24 cellular contexts compared by ENCODE assay signal in the genomic region with DNA sequence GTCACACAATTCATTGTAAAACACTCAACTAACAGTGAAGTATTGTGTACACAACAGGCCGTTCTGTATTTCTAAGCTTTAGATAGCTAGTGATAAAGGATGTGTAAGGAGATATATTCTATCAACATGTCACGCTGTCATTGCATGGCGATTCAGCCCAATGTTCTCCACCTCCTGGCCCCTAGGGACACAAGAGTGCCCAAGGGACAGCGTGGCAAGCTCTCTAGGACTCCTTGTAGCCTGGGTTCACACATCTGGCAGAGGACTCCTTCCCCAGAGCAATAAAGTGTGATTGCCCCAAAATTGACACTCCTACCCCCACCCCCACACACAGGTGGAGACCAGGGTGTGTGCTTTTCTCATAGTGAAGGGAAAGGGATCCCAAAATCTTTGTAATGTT. TPM values are rescaled to one million over a fixed set of nuclear protein-coding genes. Genes with fewer than 3 reads are reported as not detected.
DNase-seq lines count a peak whose midpoint lies in the region; ATAC-seq, FAIRE-seq and TF ChIP-seq lines count a peak whose summit lies in the region.
"Had no signal": no experiment of that assay in that cellular context is flagged by ENCODE, and none has a peak within 500 bp of the region (broad histone marks: within the 10 kb centered on the region; RNA-seq: fewer than 3 reads in every experiment).

No MANE protein-coding gene starts in this region.

- peaks cover 21 to 57% (median 44%) of the 10 kb centered on the region in 4 donors for H3K4me1 Mint-ChIP-seq in naive thymus-derived CD8-positive, alpha-beta T cell

- H3K27ac ChIP-seq in foreskin keratinocyte: no peak overlapping the region
- H3K27ac ChIP-seq: body of pancreas, PC-9, SJSA1, tibial nerve had no signal

- peak overlapping the region in 8 of 10 donors; percentile 10 to 52 (median 36) for H3K27ac Mint-ChIP-seq in naive thymus-derived CD8-positive, alpha-beta T cell
- H3K27ac Mint-ChIP-seq: activated naive CD4-positive, alpha-beta T cell treated with anti-CD3 and anti-CD28 coated beads, Interleukin-2, amount 10 ng/mL, durations not matched to agents 7 days and 5 days; GM23338 had no signal

- DNase-seq in NCI-H2196 (lab: John Stamatoyannopoulos, UW; ENCODE audit: unreplicated experiment) (peak; percentile 34), NCI-H2196 treated with DMSO at 0.1 percent for 48 hours (lab: John Stamatoyannopoulos, UW; ENCODE audit: unreplicated experiment) (no peak), GM12891 (ENCODE audit: insufficient read length, low spot score) (no peak), NCI-H345 (lab: John Stamatoyannopoulos, UW) (peak; percentile 77), foreskin keratinocyte (no peak)
- DNase-seq in naive thymus-derived CD8-positive, alpha-beta T cell: no peak
- no peak for DNase-seq in stimulated activated CD4-positive, alpha-beta T cell treated with anti-CD3 and anti-CD28 coated beads, Interleukin-1b, Interleukin-23, amount 100 ng/mL, for 48 hours
- DNase-seq in stimulated activated naive CD4-positive, alpha-beta T cell (lab: John Stamatoyannopoulos, UW): no peak
- DNase-seq: activated CD4-positive, alpha-beta T cell treated with anti-CD3 and anti-CD28 coated beads for 4 hours; activated naive CD4-positive, alpha-beta T cell treated with anti-CD3 and anti-CD28 coated beads, Interleukin-2, amount 10 ng/mL, durations not matched to agents 7 days and 5 days; activated T-cell treated with anti-CD3 and anti-CD28 coated beads for 4 hours; body of pancreas; dermis blood vessel endothelial cell; DMS79; erythroblast; NCI-H446 treated with DMSO at 0.1 percent for 48 hours; PC-9; T1000 had no signal

- H3K27me3 Mint-ChIP-seq in naive thymus-derived CD8-positive, alpha-beta T cell: no peaks in the 10 kb centered on the region
- H3K27me3 Mint-ChIP-seq: activated naive CD4-positive, alpha-beta T cell treated with anti-CD3 and anti-CD28 coated beads, Interleukin-2, amount 10 ng/mL, durations not matched to agents 7 days and 5 days had no signal

- POLR2A ChIA-PET in naive thymus-derived CD8-positive, alpha-beta T cell (lab: Charles Lee): interaction anchor here (1.8 kb wide), 1 partner anchor 20 kb away, joined by 5 read pairs; a partner anchor contains a TSS

- no peak for TF ChIP-seq POLR2A in GM12891 (IDR thresholded peaks at IDR 0.05; ENCODE audit: low read depth, low read length)

- H3K9me3 Mint-ChIP-seq in naive thymus-derived CD8-positive, alpha-beta T cell: peaks cover 0 to 15% (median 5%) of the 10 kb centered on the region in 9 donors

- H3K4me1 ChIP-seq in foreskin keratinocyte: no peaks in the 10 kb centered on the region
- H3K4me1 ChIP-seq: SJSA1, tibial nerve had no signal

- peaks cover 4% of the 10 kb centered on the region for H3K27me3 ChIP-seq in foreskin keratinocyte
- H3K27me3 ChIP-seq: body of pancreas, SJSA1, tibial nerve had no signal

- peaks cover 0 to 9% (median 3%) of the 10 kb centered on the region in 3 donors for H3K36me3 Mint-ChIP-seq in naive thymus-derived CD8-positive, alpha-beta T cell

- TF ChIP-seq CTCF in foreskin keratinocyte (conservative IDR thresholded peaks at IDR 0.05): no peak

- ATAC-seq in naive thymus-derived CD8-positive, alpha-beta T cell: no peak
- no peak for ATAC-seq in foreskin keratinocyte
- ATAC-seq: body of pancreas, GM23338 had no signal

- FAIRE-seq in GM12891 (lab: Jason Lieb, UNC): no peak
- FAIRE-seq: A204.1 had no signal

- H3K4me3 Mint-ChIP-seq in naive thymus-derived CD8-positive, alpha-beta T cell: peak overlapping the region in 2 of 10 donors; percentile 24 to 41
- H3K4me3 Mint-ChIP-seq: activated naive CD4-positive, alpha-beta T cell treated with anti-CD3 and anti-CD28 coated beads, Interleukin-2, amount 10 ng/mL, durations not matched to agents 7 days and 5 days; GM23338 had no signal

TF ChIP-seq in GM12891, 5 proteins besides CTCF, POLR2A, EP300 and RAD21:
- TF ChIP-seq TAF1 (IDR thresholded peaks at IDR 0.05; ENCODE audit: low read depth, low read length) (no peak), POLR2AphosphoS5 (IDR thresholded peaks at IDR 0.05; ENCODE audit: low read depth, low read length) (no peak), POU2F2 (IDR thresholded peaks at IDR 0.05; ENCODE audit: low read depth, low read length) (peak; percentile 41; the same call in 1 of the 2 replicates)

RNA-seq across cellular contexts. Expression of a gene that starts 11.7 kb away (rescaled TPM):
- 129 TPM for polyA plus RNA-seq in GM12891 (2012; ENCODE audit: low read depth, missing spikeins)
- total RNA-seq in naive thymus-derived CD8-positive, alpha-beta T cell: 1 to 10 TPM; 2.2 to 2.9 TPM
- polyA plus RNA-seq in naive thymus-derived CD8-positive, alpha-beta T cell: 1 to 10 TPM in 1 of 3 donors, under 1 TPM in 1, not detected in 1; 0.89 to 1.4 TPM
- total RNA-seq in foreskin keratinocyte: not detected in 2 replicates
- polyA plus RNA-seq in foreskin keratinocyte: not detected in 2 replicates
- total RNA-seq: dermis blood vessel endothelial cell, smooth muscle cell, tibial nerve had no signal
- polyA plus RNA-seq: GM23338, smooth muscle cell had no signal

RNA-seq across cellular contexts. Expression of a gene that starts 17.8 kb away (rescaled TPM):
- polyA plus RNA-seq in GM12891 (2012; ENCODE audit: low read depth, missing spikeins): 0.63 TPM
- not detected for total RNA-seq in naive thymus-derived CD8-positive, alpha-beta T cell
- polyA plus RNA-seq in naive thymus-derived CD8-positive, alpha-beta T cell: not detected
- not detected in 2 replicates for total RNA-seq in foreskin keratinocyte
- not detected in 2 replicates for polyA plus RNA-seq in foreskin keratinocyte
- total RNA-seq: dermis blood vessel endothelial cell, GM23338, liver, SJSA1, tibial nerve had no signal
- polyA plus RNA-seq: GM23338, liver had no signal

RNA-seq across cellular contexts. Expression of a gene that starts 19.5 kb away (rescaled TPM):
- polyA plus RNA-seq in GM12891 (2012; ENCODE audit: low read depth, missing spikeins): 1.1 TPM
- 10 to 100 TPM; 91.6 to 99.6 TPM for total RNA-seq in naive thymus-derived CD8-positive, alpha-beta T cell
- polyA plus RNA-seq in naive thymus-derived CD8-positive, alpha-beta T cell: 10 to 100 TPM; 32.8 to 75.3 (median 53.9) TPM
- not detected in 2 replicates for total RNA-seq in foreskin keratinocyte
- polyA plus RNA-seq in foreskin keratinocyte: not detected in 2 replicates
- total RNA-seq: dermis blood vessel endothelial cell, GM23338, PC-9, SJSA1, smooth muscle cell had no signal
- polyA plus RNA-seq: GM23338, smooth muscle cell had no signal

RNA-seq across cellular contexts. Expression of a gene that starts 33.4 kb away (rescaled TPM):
- not detected for polyA plus RNA-seq in GM12891 (2012; ENCODE audit: low read depth, missing spikeins)
- not detected for total RNA-seq in naive thymus-derived CD8-positive, alpha-beta T cell
- not detected for polyA plus RNA-seq in naive thymus-derived CD8-positive, alpha-beta T cell
- not detected in 2 replicates for total RNA-seq in foreskin keratinocyte
- not detected in 2 replicates for polyA plus RNA-seq in foreskin keratinocyte
- total RNA-seq: dermis blood vessel endothelial cell, GM23338, liver, SJSA1, smooth muscle cell, tibial nerve had no signal
- polyA plus RNA-seq: GM23338, smooth muscle cell had no signal

Comparison
In these comparisons a context has a peak if more than half of its experiments do, and no peak if none do; other contexts are left out.
1. DNase-seq: peak in NCI-H2196 (single experiment) and NCI-H345 (single experiment); none in NCI-H2196 treated with DMSO at 0.1 percent for 48 hours (single experiment), GM12891 (single experiment), naive thymus-derived CD8-positive, alpha-beta T cell (0 of 10), foreskin keratinocyte (0 of 2), stimulated activated CD4-positive, alpha-beta T cell treated with anti-CD3 and anti-CD28 coated beads, Interleukin-1b, Interleukin-23, amount 100 ng/mL, for 48 hours (single experiment) and stimulated activated naive CD4-positive, alpha-beta T cell (0 of 6).
2. RNA of a gene that starts 19.5 kb away (total RNA-seq): 91.6 to 99.6 TPM in naive thymus-derived CD8-positive, alpha-beta T cell; not detected in foreskin keratinocyte; every median in the first group is over 10 times any median in the second.